21 cellular contexts compared by ENCODE assay signal in the genomic region with DNA sequence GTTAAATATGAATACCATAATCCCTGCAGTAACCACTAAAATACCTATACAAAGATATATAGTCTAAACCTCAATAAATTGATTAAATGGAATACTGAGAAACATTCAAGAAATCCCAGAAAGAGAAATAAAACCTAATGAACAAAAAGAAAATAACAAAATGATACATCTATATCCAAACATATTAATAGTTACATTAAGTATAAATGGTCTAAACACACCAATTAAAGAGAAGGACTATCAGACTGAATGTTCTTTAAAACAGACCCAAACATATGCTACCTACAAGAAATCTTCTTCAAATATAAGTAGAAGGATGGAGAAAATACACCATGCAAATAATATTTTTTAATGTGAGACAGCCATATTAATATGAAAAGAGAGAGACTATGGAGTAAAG. TPM values are rescaled to one million over a fixed set of nuclear protein-coding genes. Genes with fewer than 3 reads are reported as not detected.
A peak's percentile ranks its signal among the peaks of the same experiment; 100 is the strongest.
DNase-seq lines count a peak whose midpoint lies in the region; ATAC-seq, FAIRE-seq and TF ChIP-seq lines count a peak whose summit lies in the region.
"Had no signal": no experiment of that assay in that cellular context is flagged by ENCODE, and none has a peak within 500 bp of the region (broad histone marks: within the 10 kb centered on the region; RNA-seq: fewer than 3 reads in every experiment).

No MANE protein-coding gene starts in this region.

- H3K4me1 ChIP-seq in pancreas: no peaks in the 10 kb centered on the region

- H3K27me3 ChIP-seq in WERI-Rb-1 (ENCODE audit: insufficient read depth, low read depth, severe bottlenecking) (no peaks in the 10 kb centered on the region), pancreas (no peaks in the 10 kb centered on the region)

- DNase-seq in WERI-Rb-1 (no peak), frontal cortex (ENCODE audit: low spot score in 2 of 2) (no peak), pancreas (no peak), GM10248 (ENCODE audit: extremely low spot score) (no peak)
- DNase-seq: C1 segment of cervical spinal cord; CD4-positive, CD25-positive, alpha-beta regulatory T cell; CD8-positive, alpha-beta memory T cell; COR-L47; DMS 273 treated with DMSO at 0.1 percent for 48 hours; DMS53; DND-41; GDM1; HCEC 1CT; KG1 had no signal

- no peak for ATAC-seq in pancreas
- no peak for ATAC-seq in HG02852 (IDR thresholded peaks at IDR 0.05; ENCODE audit: unreplicated experiment)
- no peak for ATAC-seq in HG02610 (IDR thresholded peaks at IDR 0.05; ENCODE audit: unreplicated experiment)
- ATAC-seq: GM23338, HepG2 had no signal

- peak; percentile 14 for FAIRE-seq in A204.1 (lab: Jason Lieb, UNC)
- peak; percentile 47 for FAIRE-seq in frontal cortex (lab: Jason Lieb, UNC)
- FAIRE-seq in pancreas (lab: Jason Lieb, UNC): peak; percentile 23
- FAIRE-seq: H54, HepG2 had no signal

- peak overlapping the region; percentile 57; the same call in 1 of the 2 replicates for H3K27ac ChIP-seq in WERI-Rb-1
- no peak overlapping the region for H3K27ac ChIP-seq in pancreas
- H3K27ac ChIP-seq: 22Rv1 had no signal

- POLR2A ChIA-PET in GM10248 (lab: Yijun Ruan, JAX): no interaction called here

- H3K36me3 ChIP-seq in WERI-Rb-1 (peaks cover 23% of the 10 kb centered on the region), pancreas (no peaks in the 10 kb centered on the region)

- TF ChIP-seq CTCF in WERI-Rb-1 (IDR thresholded peaks at IDR 0.05; ENCODE audit: low read depth, low read length) (no peak), pancreas (IDR thresholded peaks at IDR 0.05) (no peak), GM10248 (IDR thresholded peaks at IDR 0.05; ENCODE audit: control extremely low read depth, extremely low read depth, low read depth, missing control alignments) (no peak)

- CTCF ChIA-PET in GM10248 (lab: Yijun Ruan, JAX): no interaction called here

- intact Hi-C loops in pancreas (cut with DNase I): no loop called here

- H3K9me3 ChIP-seq in WERI-Rb-1 (ENCODE audit: severe bottlenecking) (no peaks in the 10 kb centered on the region), pancreas (no peaks in the 10 kb centered on the region)

- H3K4me3 ChIP-seq in WERI-Rb-1 (ENCODE audit: low read depth, low read length) (no peak overlapping the region), pancreas (no peak overlapping the region)
- H3K4me3 ChIP-seq: GM23338 had no signal

RNA-seq across cellular contexts. Expression of a gene that starts 22.0 kb away (rescaled TPM):
- total RNA-seq in frontal cortex (20.0 TPM), pancreas (1 to 10 TPM; 5.1 to 9.0 (median 5.5) TPM)
- polyA plus RNA-seq in pancreas: 10 to 100 TPM; 15.5 to 19.4 TPM
